Comparison of ENCODE assay signal across 25 cellular contexts in the genomic region with DNA sequence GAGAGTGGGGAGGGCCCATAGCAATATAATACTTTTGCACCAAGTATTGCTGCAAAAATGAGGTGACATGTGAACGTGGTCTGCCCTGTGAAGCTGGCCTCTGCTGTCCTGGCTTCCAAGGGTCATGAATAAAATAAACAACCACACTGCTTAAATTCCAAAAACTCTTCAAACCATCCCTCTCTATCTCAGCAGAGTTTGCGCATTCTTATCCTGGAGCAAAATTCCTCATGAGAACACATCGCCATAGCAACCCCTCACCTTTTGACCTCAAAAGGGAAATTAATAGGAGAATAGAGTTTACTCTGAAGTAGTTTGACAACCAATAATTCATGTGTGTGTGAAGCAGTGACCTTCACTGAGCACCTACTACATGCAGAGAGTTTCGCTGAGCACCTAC.
"Had no signal": no experiment of that assay in that cellular context is flagged by ENCODE, and none has a peak within 500 bp of the region (broad histone marks: within the 10 kb centered on the region; RNA-seq: fewer than 3 reads in every experiment).

No MANE protein-coding gene starts in this region.

- H3K9me3 ChIP-seq: adrenal gland, breast epithelium, colonic mucosa, esophagus squamous epithelium, left lung, ovary, prostate gland, right atrium auricular region, suprapubic skin, uterus had no signal

- H3K4me1 ChIP-seq: adrenal gland, breast epithelium, colonic mucosa, esophagus squamous epithelium, left lung, prostate gland, right atrium auricular region, suprapubic skin, uterus had no signal

- DNase-seq: activated CD8-positive, alpha-beta memory T cell treated with anti-CD3 and anti-CD28 coated beads for 24 hours; activated CD8-positive, alpha-beta memory T cell treated with anti-CD3 and anti-CD28 coated beads, Interleukin-2, amount 50 U/mL, for 4 hours; activated naive CD4-positive, alpha-beta T cell; activated T-cell treated with anti-CD3 and anti-CD28 coated beads, Interleukin-2, amount 50 U/mL, for 24 hours; colonic mucosa; esophagus squamous epithelium; foreskin fibroblast; immature natural killer cell; left lung; mammary epithelial cell; natural killer cell; ovary; stimulated activated CD4-positive, alpha-beta T cell treated with anti-CD3 and anti-CD28 coated beads, Interleukin-2, amount 100 ng/mL, for 24 hours; stimulated activated naive CD8-positive, alpha-beta T cell treated with anti-CD3 and anti-CD28 coated beads, Interleukin-15, amount 100 ng/mL, for 72 hours; T1000; trophoblast cell; uterus had no signal

- H3K4me3 ChIP-seq: adrenal gland, breast epithelium, colonic mucosa, esophagus squamous epithelium, left lung, ovary, prostate gland, right atrium auricular region, skin epidermis, suprapubic skin, uterus had no signal

- H3K36me3 ChIP-seq: adrenal gland, breast epithelium, colonic mucosa, esophagus squamous epithelium, left lung, ovary, prostate gland, right atrium auricular region, suprapubic skin, uterus had no signal

- H3K27ac ChIP-seq: adrenal gland, breast epithelium, colonic mucosa, esophagus squamous epithelium, left lung, ovary, prostate gland, right atrium auricular region, skin epidermis, suprapubic skin, uterus had no signal

- ATAC-seq: activated T-helper 17 cell treated with anti-CD3 and anti-CD28 coated beads, Interleukin-2, amount 50 U/mL, for 72 hours; left lung; natural killer cell; stimulated activated effector memory CD8-positive, alpha-beta T cell treated with anti-CD3 and anti-CD28 coated beads, Interleukin-12 subunit alpha, Interleukin-12 subunit beta, amount 100 ng/mL, for 72 hours; stimulated activated naive CD8-positive, alpha-beta T cell treated with anti-CD3 and anti-CD28 coated beads, Interleukin-15, amount 100 ng/mL, for 72 hours had no signal

- H3K27me3 ChIP-seq: adrenal gland, breast epithelium, colonic mucosa, esophagus squamous epithelium, ovary, right atrium auricular region, suprapubic skin, uterus had no signal
